ENCODE assay signal across 8 cellular contexts in genomic region chr3:42264399-42265058, GRCh38. TPM values are rescaled to one million over a fixed set of nuclear protein-coding genes. Genes with fewer than 3 reads are reported as not detected.
DNase-seq lines count a peak whose midpoint lies in the region; ATAC-seq, FAIRE-seq and TF ChIP-seq lines count a peak whose summit lies in the region.

No MANE protein-coding gene starts in this region.

- H3K36me3 Mint-ChIP-seq in CD4-positive, alpha-beta T cell (ENCODE audit: low read depth): no peaks in the 10 kb centered on the region
- H3K36me3 Mint-ChIP-seq in naive B cell: peaks cover 0 to 17% of the 10 kb centered on the region in 2 donors

- H3K27me3 Mint-ChIP-seq in CD4-positive, alpha-beta T cell: peaks cover 85% of the 10 kb centered on the region
- peaks cover 68 to 85% (median 84%) of the 10 kb centered on the region in 3 donors for H3K27me3 Mint-ChIP-seq in naive B cell

- CTCF ChIA-PET in CD4-positive, alpha-beta T cell (lab: Charles Lee): no interaction called here

- H3K4me3 Mint-ChIP-seq in CD4-positive, alpha-beta T cell: peak overlapping the region; percentile 25
- peak overlapping the region; percentile 20 to 65 (median 46) for H3K4me3 Mint-ChIP-seq in naive B cell

- ATAC-seq in CD4-positive, alpha-beta T cell (ENCODE audit: poor library complexity): no peak
- peak; percentile 60 to 63 for ATAC-seq in naive B cell (ENCODE audit: low read depth in 2 of 2)
- ATAC-seq in GM21515 (IDR thresholded peaks at IDR 0.05; ENCODE audit: unreplicated experiment): no peak

- no peaks in the 10 kb centered on the region for H3K9me3 Mint-ChIP-seq in CD4-positive, alpha-beta T cell
- H3K9me3 Mint-ChIP-seq in naive B cell: peaks cover 0 to 5% (median 2%) of the 10 kb centered on the region in 7 donors

- H3K9me3 ChIP-seq in CD4-positive, alpha-beta T cell (ENCODE audit: control insufficient read depth, low read length): no peaks in the 10 kb centered on the region

- POLR2A ChIA-PET in CD4-positive, alpha-beta T cell (lab: Charles Lee): interaction anchor here (1.6 kb wide), 1 partner anchor 124 kb away, joined by 4 read pairs; no protein-coding TSS in a partner anchor

- intact Hi-C loops in CD4-positive, alpha-beta T cell (cut with DNase I, micrococcal nuclease): no loop called here

- peaks cover 10% of the 10 kb centered on the region for H3K4me1 Mint-ChIP-seq in CD4-positive, alpha-beta T cell (ENCODE audit: low read depth)
- peaks cover 5 to 13% (median 11%) of the 10 kb centered on the region in 3 donors for H3K4me1 Mint-ChIP-seq in naive B cell

- peaks cover 73% of the 10 kb centered on the region for H3K27me3 ChIP-seq in CD4-positive, alpha-beta T cell (ENCODE audit: control insufficient read depth, insufficient read depth, low read length)

- H3K27ac ChIP-seq in CD4-positive, alpha-beta T cell (ENCODE audit: low read depth, low read length): no peak overlapping the region

- H3K27ac Mint-ChIP-seq in CD4-positive, alpha-beta T cell: no peak overlapping the region
- no peak overlapping the region for H3K27ac Mint-ChIP-seq in naive B cell

- no peak for FAIRE-seq in RCC 7860 (lab: Jason Lieb, UNC)

- peak in 2 of 10 experiments; percentile 4 to 9 for DNase-seq in CD4-positive, alpha-beta T cell
- peak; percentile 17 for DNase-seq in NCI-H2029 treated with DMSO at 0.1 percent for 48 hours (lab: John Stamatoyannopoulos, UW)
- DNase-seq in dermis blood vessel endothelial cell: peak; percentile 4
- no peak for DNase-seq in naive B cell
- DNase-seq in effector CD8-positive, alpha-beta T cell (lab: John Stamatoyannopoulos, UW): no peak
- no peak for DNase-seq in Kasumi-1 (lab: John Stamatoyannopoulos, UW)
- no peak for DNase-seq in RCC 7860 (ENCODE audit: low spot score)

- no peak for TF ChIP-seq CTCF in CD4-positive, alpha-beta T cell (IDR thresholded peaks at IDR 0.05)

RNA-seq across cellular contexts. Expression of gene CCK, which starts 1.5 kb away (rescaled TPM):
- total RNA-seq in CD4-positive, alpha-beta T cell: not detected
- total RNA-seq in dermis blood vessel endothelial cell: not detected in 2 replicates
- not detected for polyA plus RNA-seq in naive B cell (ENCODE audit: low read depth in 6 of 6)

Comparison
In these comparisons a context has a peak if more than half of its experiments do, and no peak if none do; other contexts are left out.
1. ATAC-seq: peak in naive B cell (2 of 2); none in CD4-positive, alpha-beta T cell (single experiment) and GM21515 (single experiment).
2. DNase-seq: peak in NCI-H2029 treated with DMSO at 0.1 percent for 48 hours (single experiment) and dermis blood vessel endothelial cell (single experiment); none in naive B cell (single experiment), effector CD8-positive, alpha-beta T cell (single experiment), Kasumi-1 (0 of 2) and RCC 7860 (single experiment).